In the genomic region with DNA sequence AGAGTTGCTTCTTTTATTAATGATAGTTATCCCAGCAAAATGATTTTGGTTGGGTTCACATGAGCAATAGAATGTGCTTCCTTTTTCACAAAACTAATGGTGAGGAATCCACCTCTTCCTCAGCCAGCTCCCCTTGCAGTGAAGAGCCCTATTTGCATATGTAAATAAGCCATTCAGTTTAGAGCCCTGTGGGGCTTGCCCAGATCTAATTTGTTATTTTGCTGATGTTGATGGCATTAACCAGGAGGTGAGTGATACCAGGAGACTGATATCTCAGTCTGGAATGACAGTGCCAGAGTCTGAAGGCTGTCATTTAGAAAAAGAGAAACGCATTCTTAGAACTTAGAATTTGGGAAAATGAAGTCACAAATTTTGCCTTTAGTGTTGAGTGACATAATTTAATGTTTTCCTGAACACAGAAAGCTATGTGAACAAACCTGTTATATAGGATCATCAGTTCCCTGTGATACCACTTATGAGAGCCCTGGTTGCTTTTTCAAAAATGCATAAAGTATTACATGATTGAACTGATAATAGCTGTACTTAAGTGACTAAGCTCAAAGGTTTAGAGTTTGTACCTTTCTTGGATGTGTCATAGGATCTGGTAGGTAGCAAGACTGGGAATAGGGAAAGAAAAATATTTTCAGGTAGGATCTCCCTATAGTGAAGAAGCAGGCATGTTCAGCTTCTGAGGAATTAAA, we compare ENCODE assay signal across 21 cellular contexts.
DNase-seq lines count a peak whose midpoint lies in the region; ATAC-seq and TF ChIP-seq lines count a peak whose summit lies in the region.
"Had no signal": no experiment of that assay in that cellular context is flagged by ENCODE, and none has a peak within 500 bp of the region (broad histone marks: within the 10 kb centered on the region; RNA-seq: fewer than 3 reads in every experiment).

No MANE protein-coding gene starts in this region.

- H3K4me3 Mint-ChIP-seq in activated T-cell treated with anti-CD3 and anti-CD28 coated beads, Interleukin-2, amount 50 U/mL, for 4 hours: no peak overlapping the region
- no peak overlapping the region for H3K4me3 Mint-ChIP-seq in WTC11
- H3K4me3 Mint-ChIP-seq: CD8-positive, alpha-beta T cell; HFFc6 had no signal

- no peak overlapping the region for H2BK5ac ChIP-seq in mesendoderm (ENCODE audit: low read length)

- no peaks in the 10 kb centered on the region for H3K4me1 Mint-ChIP-seq in activated T-cell treated with anti-CD3 and anti-CD28 coated beads, Interleukin-2, amount 50 U/mL, for 4 hours (ENCODE audit: low read depth)
- peaks cover 31% of the 10 kb centered on the region for H3K4me1 Mint-ChIP-seq in WTC11

- no peak overlapping the region for H2AK5ac ChIP-seq in mesendoderm (ENCODE audit: low read length)

- H3K4me1 ChIP-seq in mesendoderm (ENCODE audit: control insufficient read depth, low read depth, low read length): peaks cover 2% of the 10 kb centered on the region

- intact Hi-C loops in Right ventricle myocardium superior (cut with DNase I): loop anchor here (10.0 kb wide), 1 partner anchor 53 kb away; no protein-coding TSS in a partner anchor

- no peak overlapping the region for H4K5ac ChIP-seq in mesendoderm (ENCODE audit: low read length)

- peaks cover 5% of the 10 kb centered on the region for H3K27me3 Mint-ChIP-seq in activated T-cell treated with anti-CD3 and anti-CD28 coated beads, Interleukin-2, amount 50 U/mL, for 4 hours (ENCODE audit: low read depth)
- H3K27me3 Mint-ChIP-seq in WTC11 (ENCODE audit: low read depth): no peaks in the 10 kb centered on the region; the same call in 1 of the 2 replicates

- no peaks in the 10 kb centered on the region for H3K79me2 ChIP-seq in mesendoderm (ENCODE audit: control insufficient read depth, insufficient read depth, low read length)

- H3K27ac Mint-ChIP-seq in WTC11: no peak overlapping the region
- H3K27ac Mint-ChIP-seq: CD8-positive, alpha-beta T cell; HFFc6 had no signal

- no peaks in the 10 kb centered on the region for H3K9me3 Mint-ChIP-seq in activated T-cell treated with anti-CD3 and anti-CD28 coated beads, Interleukin-2, amount 50 U/mL, for 4 hours
- H3K9me3 Mint-ChIP-seq in WTC11: no peaks in the 10 kb centered on the region
- H3K9me3 Mint-ChIP-seq: CD8-positive, alpha-beta T cell; HFFc6 had no signal

- H3K23ac ChIP-seq in mesendoderm (ENCODE audit: low read length): no peak overlapping the region

- no peaks in the 10 kb centered on the region for H3K79me1 ChIP-seq in mesendoderm (ENCODE audit: low read length)

- CTCF ChIA-PET in WTC11 (lab: Charles Lee): interaction anchor here (0.9 kb wide), 1 partner anchor 31 kb away, joined by 3 read pairs; no protein-coding TSS in a partner anchor

- WGBS in mesendoderm (ENCODE audit: extremely low coverage, insufficient coverage, low lambda C conversion rate): no CpG with 5 or more reads among the region's 1 CpG

- no peak overlapping the region for H3K56ac ChIP-seq in mesendoderm (ENCODE audit: low read length)

- no peak for TF ChIP-seq CTCF in WTC11 (IDR thresholded peaks at IDR 0.05)

- H2BK120ac ChIP-seq in mesendoderm (ENCODE audit: low read depth, low read length): no peak overlapping the region

- DNase-seq in activated T-cell treated with anti-CD3 and anti-CD28 coated beads, Interleukin-2, amount 50 U/mL, for 4 hours: no peak
- no peak for DNase-seq in activated T-cell treated with anti-CD3 and anti-CD28 coated beads, Interleukin-2, amount 50 U/mL, for 1 hour
- DNase-seq in WTC11 (ENCODE audit: low spot score) (no peak), mesendoderm (peak; percentile 57), NCI-H1694 treated with DMSO at 0.1 percent for 48 hours (lab: John Stamatoyannopoulos, UW) (no peak), NCI-H748 (lab: John Stamatoyannopoulos, UW; ENCODE audit: unreplicated experiment) (no peak), Right ventricle myocardium superior (no peak), NCI-H82 (lab: John Stamatoyannopoulos, UW) (no peak)
- DNase-seq: CD8-positive, alpha-beta T cell; DND-41; GOT3; HFFc6; MG63; NCI-H1092 treated with DMSO at 0.1 percent for 48 hours; NCI-H2107; NCI-H2227 treated with DMSO at 0.1 percent for 48 hours; NK-92 treated with Interleukin-12 subunit alpha and Interleukin-12 subunit beta, amount 100 ng/mL, for 24 hours; OCI-M1; RPMI8226; SJCRH30 had no signal

- POLR2A ChIA-PET in WTC11 (lab: Charles Lee): no interaction called here

- no peaks in the 10 kb centered on the region for H3K36me3 ChIP-seq in mesendoderm (ENCODE audit: control insufficient read depth, insufficient read depth, low read length)
- H3K36me3 ChIP-seq: MG63, SJCRH30 had no signal

- no peak overlapping the region for H3K27ac ChIP-seq in mesendoderm (ENCODE audit: low read depth, low read length)
- H3K27ac ChIP-seq: KMS-11, SJCRH30 had no signal

- H3K36me3 Mint-ChIP-seq in activated T-cell treated with anti-CD3 and anti-CD28 coated beads, Interleukin-2, amount 50 U/mL, for 4 hours (ENCODE audit: insufficient read depth): no peaks in the 10 kb centered on the region
- no peaks in the 10 kb centered on the region for H3K36me3 Mint-ChIP-seq in WTC11
- H3K36me3 Mint-ChIP-seq: CD8-positive, alpha-beta T cell had no signal

- H3K9ac ChIP-seq in mesendoderm (ENCODE audit: low read length): no peak overlapping the region
- H3K9ac ChIP-seq: KMS-11 had no signal

- H3K4ac ChIP-seq in mesendoderm (ENCODE audit: low read depth, low read length): no peak overlapping the region

- H4K8ac ChIP-seq in mesendoderm (ENCODE audit: low read depth, low read length): no peak overlapping the region

- no peak overlapping the region for H3K18ac ChIP-seq in mesendoderm (ENCODE audit: low read length)

- no peak overlapping the region for H3K4me3 ChIP-seq in mesendoderm (ENCODE audit: low read length)
- H3K4me3 ChIP-seq: MG63, SJCRH30 had no signal

- no peaks in the 10 kb centered on the region for H3K27me3 ChIP-seq in mesendoderm (ENCODE audit: insufficient read depth, low read length, poor library complexity)
- H3K27me3 ChIP-seq: MG63, SJCRH30 had no signal

- ATAC-seq in activated T-cell treated with anti-CD3 and anti-CD28 coated beads, Interleukin-2, amount 50 U/mL, for 4 hours: peak; percentile 28 to 50
- ATAC-seq in WTC11 (peak; percentile 40), Right ventricle myocardium superior (ENCODE audit: poor library complexity) (no peak)
- ATAC-seq: CD8-positive, alpha-beta T cell had no signal

- no peak overlapping the region for H2BK15ac ChIP-seq in mesendoderm (replicated peaks; ENCODE audit: low read depth)

- H3K4me2 ChIP-seq in mesendoderm (ENCODE audit: low read length): no peak overlapping the region
- H3K4me2 ChIP-seq: KMS-11 had no signal

TF ChIP-seq in WTC11, 78 proteins besides CTCF, POLR2A, EP300 and RAD21 (continues in another document):
- TF ChIP-seq, protein P1, sequence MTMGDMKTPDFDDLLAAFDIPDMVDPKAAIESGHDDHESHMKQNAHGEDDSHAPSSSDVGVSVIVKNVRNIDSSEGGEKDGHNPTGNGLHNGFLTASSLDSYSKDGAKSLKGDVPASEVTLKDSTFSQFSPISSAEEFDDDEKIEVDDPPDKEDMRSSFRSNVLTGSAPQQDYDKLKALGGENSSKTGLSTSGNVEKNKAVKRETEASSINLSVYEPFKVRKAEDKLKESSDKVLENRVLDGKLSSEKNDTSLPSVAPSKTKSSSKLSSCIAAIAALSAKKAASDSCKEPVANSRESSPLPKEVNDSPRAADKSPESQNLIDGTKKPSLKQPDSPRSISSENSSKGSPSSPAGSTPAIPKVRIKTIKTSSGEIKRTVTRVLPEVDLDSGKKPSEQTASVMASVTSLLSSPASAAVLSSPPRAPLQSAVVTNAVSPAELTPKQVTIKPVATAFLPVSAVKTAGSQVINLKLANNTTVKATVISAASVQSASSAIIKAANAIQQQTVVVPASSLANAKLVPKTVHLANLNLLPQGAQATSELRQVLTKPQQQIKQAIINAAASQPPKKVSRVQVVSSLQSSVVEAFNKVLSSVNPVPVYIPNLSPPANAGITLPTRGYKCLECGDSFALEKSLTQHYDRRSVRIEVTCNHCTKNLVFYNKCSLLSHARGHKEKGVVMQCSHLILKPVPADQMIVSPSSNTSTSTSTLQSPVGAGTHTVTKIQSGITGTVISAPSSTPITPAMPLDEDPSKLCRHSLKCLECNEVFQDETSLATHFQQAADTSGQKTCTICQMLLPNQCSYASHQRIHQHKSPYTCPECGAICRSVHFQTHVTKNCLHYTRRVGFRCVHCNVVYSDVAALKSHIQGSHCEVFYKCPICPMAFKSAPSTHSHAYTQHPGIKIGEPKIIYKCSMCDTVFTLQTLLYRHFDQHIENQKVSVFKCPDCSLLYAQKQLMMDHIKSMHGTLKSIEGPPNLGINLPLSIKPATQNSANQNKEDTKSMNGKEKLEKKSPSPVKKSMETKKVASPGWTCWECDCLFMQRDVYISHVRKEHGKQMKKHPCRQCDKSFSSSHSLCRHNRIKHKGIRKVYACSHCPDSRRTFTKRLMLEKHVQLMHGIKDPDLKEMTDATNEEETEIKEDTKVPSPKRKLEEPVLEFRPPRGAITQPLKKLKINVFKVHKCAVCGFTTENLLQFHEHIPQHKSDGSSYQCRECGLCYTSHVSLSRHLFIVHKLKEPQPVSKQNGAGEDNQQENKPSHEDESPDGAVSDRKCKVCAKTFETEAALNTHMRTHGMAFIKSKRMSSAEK (CRISPR knock-in tag; IDR thresholded peaks at IDR 0.05; ENCODE audit: borderline replicate concordance): no peak
- TF ChIP-seq ATF1 (CRISPR knock-in tag; IDR thresholded peaks at IDR 0.05) (no peak), ZNF671 (CRISPR knock-in tag; IDR thresholded peaks at IDR 0.05) (no peak), ZNF416 (CRISPR knock-in tag; IDR thresholded peaks at IDR 0.05) (no peak), MLX (CRISPR knock-in tag; IDR thresholded peaks at IDR 0.05) (no peak)
